In genomic region chr13:31922724-31923123, GRCh38 we compare ENCODE assay signal across 15 cellular contexts.
DNase-seq lines count a peak whose midpoint lies in the region; TF ChIP-seq lines count a peak whose summit lies in the region.
"Had no signal": no experiment of that assay in that cellular context is flagged by ENCODE, and none has a peak within 500 bp of the region (broad histone marks: within the 10 kb centered on the region; RNA-seq: fewer than 3 reads in every experiment).

No MANE protein-coding gene starts in this region.

- H4K8ac ChIP-seq in mesendoderm (ENCODE audit: low read depth, low read length) = no peak overlapping the region

- no peak for TF ChIP-seq POLR2A in adrenal gland (IDR thresholded peaks at IDR 0.05)
- TF ChIP-seq POLR2A in esophagus muscularis mucosa (IDR thresholded peaks at IDR 0.05; ENCODE audit: low read depth) = no peak

- H3K4me3 Mint-ChIP-seq in chondrocyte (ENCODE audit: unreplicated experiment) = no peak overlapping the region
- H3K4me3 Mint-ChIP-seq: CD8-positive, alpha-beta memory T cell had no signal

- no peaks in the 10 kb centered on the region for H3K9me3 ChIP-seq in adrenal gland (replicated peaks in 1 of 3)
- no peaks in the 10 kb centered on the region for H3K9me3 ChIP-seq in esophagus muscularis mucosa
- H3K9me3 ChIP-seq: BLaER1, Caco-2 had no signal

- no peak overlapping the region for H2BK120ac ChIP-seq in mesendoderm (ENCODE audit: low read depth, low read length)

- peaks cover 38% of the 10 kb centered on the region for H3K4me1 Mint-ChIP-seq in chondrocyte (ENCODE audit: low read depth)

- no peaks in the 10 kb centered on the region for H3K27me3 ChIP-seq in mesendoderm (ENCODE audit: insufficient read depth, low read length, poor library complexity)
- no peaks in the 10 kb centered on the region for H3K27me3 ChIP-seq in adrenal gland
- no peaks in the 10 kb centered on the region for H3K27me3 ChIP-seq in esophagus muscularis mucosa
- H3K27me3 ChIP-seq: BLaER1 had no signal

- no peaks in the 10 kb centered on the region for H3K36me3 ChIP-seq in mesendoderm (ENCODE audit: control insufficient read depth, insufficient read depth, low read length)
- H3K36me3 ChIP-seq in adrenal gland (replicated peaks in 1 of 2) = no peaks in the 10 kb centered on the region
- H3K36me3 ChIP-seq in esophagus muscularis mucosa = no peaks in the 10 kb centered on the region
- H3K36me3 ChIP-seq: BLaER1 had no signal

- H3K79me2 ChIP-seq in mesendoderm (ENCODE audit: control insufficient read depth, insufficient read depth, low read length) = no peaks in the 10 kb centered on the region

- no peaks in the 10 kb centered on the region for H3K4me1 ChIP-seq in mesendoderm (ENCODE audit: control insufficient read depth, low read depth, low read length)
- H3K4me1 ChIP-seq in adrenal gland (replicated peaks in 1 of 2) = no peaks in the 10 kb centered on the region
- H3K4me1 ChIP-seq in esophagus muscularis mucosa = peaks cover 0 to 5% (median 0%) of the 10 kb centered on the region in 4 donors

- H3K27ac Mint-ChIP-seq in chondrocyte (ENCODE audit: unreplicated experiment) = peak overlapping the region; percentile 67
- H3K27ac Mint-ChIP-seq: CD8-positive, alpha-beta memory T cell had no signal

- TF ChIP-seq CTCF in chondrocyte (IDR thresholded peaks at IDR 0.05) (no peak), adrenal gland (IDR thresholded peaks at IDR 0.05) (no peak), esophagus muscularis mucosa (IDR thresholded peaks at IDR 0.05) (no peak)

- WGBS in mesendoderm (ENCODE audit: extremely low coverage, insufficient coverage, low lambda C conversion rate) = no CpG with 5 or more reads among the region's 1 CpG
- 85 to 95% (median 95%) methylated on average over 1 of the region's 1 CpG for WGBS in adrenal gland, 4 donors
- 97% methylated on average over 1 of the region's 1 CpG for WGBS in esophagus muscularis mucosa

- H3K27ac ChIP-seq in mesendoderm (ENCODE audit: low read depth, low read length) (no peak overlapping the region), adrenal gland (no peak overlapping the region), esophagus muscularis mucosa (replicated peaks in 1 of 4) (no peak overlapping the region)
- H3K27ac ChIP-seq: BLaER1 had no signal

- no peaks in the 10 kb centered on the region for H3K9me3 Mint-ChIP-seq in chondrocyte (ENCODE audit: low read depth)
- H3K9me3 Mint-ChIP-seq: CD8-positive, alpha-beta memory T cell had no signal

- no peak overlapping the region for H3K4ac ChIP-seq in mesendoderm (ENCODE audit: low read depth, low read length)

- H3K18ac ChIP-seq in mesendoderm (ENCODE audit: low read length) = no peak overlapping the region

- no peak overlapping the region for H3K9ac ChIP-seq in mesendoderm (ENCODE audit: low read length)
- H3K9ac ChIP-seq: BLaER1 had no signal

- H3K4me3 ChIP-seq in mesendoderm (ENCODE audit: low read length) = no peak overlapping the region
- H3K4me3 ChIP-seq in adrenal gland = no peak overlapping the region
- no peak overlapping the region for H3K4me3 ChIP-seq in esophagus muscularis mucosa
- H3K4me3 ChIP-seq: BLaER1, K562 had no signal

- DNase-seq in DMS53 (lab: John Stamatoyannopoulos, UW) (peak; percentile 7), DMS53 treated with DMSO at 0.1 percent for 48 hours (lab: John Stamatoyannopoulos, UW; ENCODE audit: unreplicated experiment) (no peak), chondrocyte (ENCODE audit: low spot score) (no peak), mesendoderm (peak; percentile 11), medulla oblongata (ENCODE audit: extremely low spot score) (no peak), adrenal gland (no peak), esophagus muscularis mucosa (ENCODE audit: extremely low spot score) (no peak)
- DNase-seq: 8988T; AML-193; Caco-2; CD8-positive, alpha-beta memory T cell; DND-41; GDM1 had no signal

- no peaks in the 10 kb centered on the region for H3K79me1 ChIP-seq in mesendoderm (ENCODE audit: low read length)

- no peak overlapping the region for H3K56ac ChIP-seq in mesendoderm (ENCODE audit: low read length)

- peaks cover 2% of the 10 kb centered on the region for H3K36me3 Mint-ChIP-seq in chondrocyte (ENCODE audit: low read depth)
- H3K36me3 Mint-ChIP-seq: CD8-positive, alpha-beta memory T cell had no signal

- no peak overlapping the region for H3K23ac ChIP-seq in mesendoderm (ENCODE audit: low read length)

- H2BK15ac ChIP-seq in mesendoderm (replicated peaks; ENCODE audit: low read depth) = no peak overlapping the region

- no peak overlapping the region for H2AK5ac ChIP-seq in mesendoderm (ENCODE audit: low read length)

- H2BK5ac ChIP-seq in mesendoderm (ENCODE audit: low read length) = no peak overlapping the region

- no peak for TF ChIP-seq EP300 in esophagus muscularis mucosa (IDR thresholded peaks at IDR 0.05)

- H4K5ac ChIP-seq in mesendoderm (ENCODE audit: low read length) = no peak overlapping the region

- H3K4me2 ChIP-seq in mesendoderm (ENCODE audit: low read length) = no peak overlapping the region
- H3K4me2 ChIP-seq: BLaER1 had no signal

- no peaks in the 10 kb centered on the region for H3K27me3 Mint-ChIP-seq in chondrocyte (ENCODE audit: low read depth)

- intact Hi-C loops in adrenal gland (cut with DNase I) (no loop called here), esophagus muscularis mucosa (cut with DNase I) (no loop called here)

Comparison
In these comparisons a context has a peak if more than half of its experiments do, and no peak if none do; other contexts are left out.
1. DNase-seq: peak in DMS53 (single experiment) and mesendoderm (single experiment); none in DMS53 treated with DMSO at 0.1 percent for 48 hours (single experiment), chondrocyte (single experiment), medulla oblongata (single experiment), adrenal gland (0 of 7) and esophagus muscularis mucosa (single experiment).